ENCODE assay signal across 9 cellular contexts in genomic region chr14:21097616-21098133, GRCh38. TPM values are rescaled to one million over a fixed set of nuclear protein-coding genes. Genes with fewer than 3 reads are reported as not detected.
DNase-seq lines count a peak whose midpoint lies in the region; ATAC-seq and TF ChIP-seq lines count a peak whose summit lies in the region.
"Had no signal": no experiment of that assay in that cellular context is flagged by ENCODE, and none has a peak within 500 bp of the region (broad histone marks: within the 10 kb centered on the region; RNA-seq: fewer than 3 reads in every experiment).

No MANE protein-coding gene starts in this region.

- peak overlapping the region; percentile 89 for H3K27ac ChIP-seq in BLaER1
- peak overlapping the region; percentile 68 for H3K27ac ChIP-seq in naive thymus-derived CD4-positive, alpha-beta T cell (ENCODE audit: low read depth, low read length)
- no peak overlapping the region for H3K27ac ChIP-seq in PC-3 (ENCODE audit: low read length)

- no peaks in the 10 kb centered on the region for H3K9me3 ChIP-seq in BLaER1
- H3K9me3 ChIP-seq in Loucy (ENCODE audit: insufficient read depth, low read depth, low read length): no peaks in the 10 kb centered on the region
- no peaks in the 10 kb centered on the region for H3K9me3 ChIP-seq in naive thymus-derived CD4-positive, alpha-beta T cell (ENCODE audit: control insufficient read depth in 2 of 3, low read length in 3 of 3)
- H3K9me3 ChIP-seq in PC-3 (ENCODE audit: low read length): no peaks in the 10 kb centered on the region

- TF ChIP-seq CTCF in Loucy (conservative IDR thresholded peaks at IDR 0.05; ENCODE audit: low read length) (no peak), PC-3 (conservative IDR thresholded peaks at IDR 0.05; ENCODE audit: low read depth, low read length) (no peak)

- H3K4me2 ChIP-seq in BLaER1: peak overlapping the region; percentile 86
- H3K4me2 ChIP-seq in Loucy (ENCODE audit: low read depth, low read length, poor library complexity, severe bottlenecking): peak overlapping the region; percentile 31
- H3K4me2 ChIP-seq in PC-3 (ENCODE audit: low read length): no peak overlapping the region

- H2AFZ ChIP-seq in Loucy (ENCODE audit: low read length) (no peak overlapping the region), PC-3 (ENCODE audit: low read length) (no peak overlapping the region)

- DNase-seq in ecto neural progenitor cell (ENCODE audit: low spot score) (peak; percentile 72), AG08396 (ENCODE audit: low spot score) (no peak), PC-3 (no peak)
- DNase-seq in naive thymus-derived CD4-positive, alpha-beta T cell: peak in 2 of 9 donors; percentile 14 to 28

- H3K9ac ChIP-seq in BLaER1 (peak overlapping the region; percentile 82), Loucy (ENCODE audit: low read depth, low read length, poor library complexity, severe bottlenecking) (peak overlapping the region; percentile 27), PC-3 (ENCODE audit: low read length) (no peak overlapping the region)

- ATAC-seq in naive thymus-derived CD4-positive, alpha-beta T cell: no peak
- ATAC-seq in PC-3: no peak
- ATAC-seq in activated CD4-positive, CD25-positive, alpha-beta regulatory T cell treated with anti-CD3 and anti-CD28 coated beads, Interleukin-2, amount 50 U/mL, for 24 hours: no peak
- ATAC-seq in HG03025 (IDR thresholded peaks at IDR 0.05; ENCODE audit: low FRiP score, unreplicated experiment): no peak

- POLR2A ChIA-PET in naive thymus-derived CD4-positive, alpha-beta T cell (lab: Charles Lee): interaction anchor here (1.6 to 2.3 kb wide), 3 partner anchors 8 to 83 kb away, joined by 4 to 9 read pairs (median 6); no protein-coding TSS in a partner anchor
- POLR2A ChIA-PET in PC-3 (lab: Charles Lee; ENCODE audit: unreplicated experiment): no interaction called here

- intact Hi-C loops in naive thymus-derived CD4-positive, alpha-beta T cell (cut with micrococcal nuclease): no loop called here
- intact Hi-C loops in PC-3 (cut with micrococcal nuclease): no loop called here

- peaks cover 0 to 33% (median 0%) of the 10 kb centered on the region in 5 donors for H3K27me3 Mint-ChIP-seq in naive thymus-derived CD4-positive, alpha-beta T cell

- H3F3A ChIP-seq in Loucy (ENCODE audit: low read depth) (peaks cover 23% of the 10 kb centered on the region), PC-3 (ENCODE audit: low read length, unreplicated experiment) (no peaks in the 10 kb centered on the region)

- no peaks in the 10 kb centered on the region for H3K36me3 Mint-ChIP-seq in naive thymus-derived CD4-positive, alpha-beta T cell

- H3K9me2 ChIP-seq in Loucy (replicated peaks; ENCODE audit: low read depth, low read length): no peaks in the 10 kb centered on the region
- no peaks in the 10 kb centered on the region for H3K9me2 ChIP-seq in PC-3 (replicated peaks; ENCODE audit: low read length)

- peaks cover 10 to 28% (median 26%) of the 10 kb centered on the region in 7 donors for H3K4me1 Mint-ChIP-seq in naive thymus-derived CD4-positive, alpha-beta T cell

- peaks cover 80% of the 10 kb centered on the region for H3K4me1 ChIP-seq in BLaER1
- peaks cover 26% of the 10 kb centered on the region for H3K4me1 ChIP-seq in Loucy (ENCODE audit: insufficient read depth, low read length, poor library complexity, severe bottlenecking)
- H3K4me1 ChIP-seq in naive thymus-derived CD4-positive, alpha-beta T cell (ENCODE audit: control insufficient read depth in 2 of 2, insufficient read depth in 2 of 2, low read length in 2 of 2): peaks cover 0 to 7% of the 10 kb centered on the region in 2 donors
- H3K4me1 ChIP-seq in PC-3 (ENCODE audit: insufficient read depth, low read length): peaks cover 21% of the 10 kb centered on the region

- H3K4me3 ChIP-seq in BLaER1: peak overlapping the region; percentile 67
- H3K4me3 ChIP-seq in Loucy (ENCODE audit: low read length, poor library complexity, severe bottlenecking): peak overlapping the region; percentile 50
- H3K4me3 ChIP-seq in naive thymus-derived CD4-positive, alpha-beta T cell (ENCODE audit: low read length): no peak overlapping the region
- no peak overlapping the region for H3K4me3 ChIP-seq in PC-3 (ENCODE audit: low read length)

- peaks cover 0 to 6% (median 0%) of the 10 kb centered on the region in 11 donors for H3K9me3 Mint-ChIP-seq in naive thymus-derived CD4-positive, alpha-beta T cell

- H3K27ac Mint-ChIP-seq in naive thymus-derived CD4-positive, alpha-beta T cell: peak overlapping the region; percentile 71 to 93 (median 87)

- CTCF ChIA-PET in naive thymus-derived CD4-positive, alpha-beta T cell (lab: Charles Lee): interaction anchor here (11.3 kb wide), 1 partner anchor 82 kb away, joined by 132 read pairs; no protein-coding TSS in a partner anchor
- CTCF ChIA-PET in PC-3 (lab: Charles Lee): interaction anchor here (0.6 kb wide), 2 partner anchors 29 to 416 kb away, joined by 3 to 4 read pairs; no protein-coding TSS in a partner anchor

- H3K4me3 Mint-ChIP-seq in naive thymus-derived CD4-positive, alpha-beta T cell: peak overlapping the region; percentile 62 to 88 (median 80)

- H4K20me1 ChIP-seq in BLaER1 (peaks cover 41% of the 10 kb centered on the region), Loucy (ENCODE audit: insufficient read depth, low read length, poor library complexity, severe bottlenecking) (no peaks in the 10 kb centered on the region), PC-3 (ENCODE audit: low read length) (no peaks in the 10 kb centered on the region)

- H3K27me3 ChIP-seq in BLaER1 (no peaks in the 10 kb centered on the region), Loucy (ENCODE audit: insufficient read depth, low read length, poor library complexity, severe bottlenecking) (no peaks in the 10 kb centered on the region), PC-3 (ENCODE audit: low read length) (no peaks in the 10 kb centered on the region)
- H3K27me3 ChIP-seq in naive thymus-derived CD4-positive, alpha-beta T cell (ENCODE audit: control insufficient read depth in 2 of 2, insufficient read depth in 2 of 2, low read length in 2 of 2): peaks cover 0 to 4% of the 10 kb centered on the region in 2 donors

- H3K36me3 ChIP-seq in BLaER1 (peaks cover 9% of the 10 kb centered on the region), Loucy (ENCODE audit: insufficient read depth, low read length) (no peaks in the 10 kb centered on the region), PC-3 (ENCODE audit: low read depth, low read length) (no peaks in the 10 kb centered on the region)
- no peaks in the 10 kb centered on the region for H3K36me3 ChIP-seq in naive thymus-derived CD4-positive, alpha-beta T cell (ENCODE audit: control insufficient read depth in 2 of 3, insufficient read depth in 3 of 3, low read length in 3 of 3)

- no TSS peak for BruUV-seq in PC-3 (replicated peaks; lab: Mats Ljungman, UMichigan)

- H3K79me2 ChIP-seq in Loucy (ENCODE audit: insufficient read depth, low read length) (peaks cover under 1% of the 10 kb centered on the region; the same call in 1 of the 2 replicates), PC-3 (ENCODE audit: low read length) (no peaks in the 10 kb centered on the region)

RNA-seq across cellular contexts. Expression of gene ZNF219, which starts 0.8 kb away (rescaled TPM):
- total RNA-seq in naive thymus-derived CD4-positive, alpha-beta T cell: 10 to 100 TPM in 2 of 5 experiments, 1 to 10 TPM in 3; 5.7 to 22.1 (median 9.1) TPM
- polyA plus RNA-seq in naive thymus-derived CD4-positive, alpha-beta T cell: 1 to 10 TPM; 2.3 to 2.8 TPM
- total RNA-seq in PC-3 (2014; rRNA removed): 5.7 and 6.0 TPM in 2 replicates

RNA-seq across cellular contexts. Expression of gene TMEM253, which starts 3.2 kb away (rescaled TPM):
- total RNA-seq in naive thymus-derived CD4-positive, alpha-beta T cell: under 1 TPM in 3 of 5 experiments, not detected in 2; 0.56 to 0.73 (median 0.70) TPM
- not detected for polyA plus RNA-seq in naive thymus-derived CD4-positive, alpha-beta T cell
- not detected in 2 replicates for total RNA-seq in PC-3 (2014; rRNA removed)
- total RNA-seq: dermis microvascular lymphatic vessel endothelial cell had no signal

RNA-seq across cellular contexts. Expression of gene ARHGEF40, which starts 27.6 kb away (rescaled TPM):
- 10 to 100 TPM in 1 of 5 experiments, 1 to 10 TPM in 1, under 1 TPM in 2, not detected in 1; 0.65 to 40.5 (median 5.4) TPM for total RNA-seq in naive thymus-derived CD4-positive, alpha-beta T cell
- polyA plus RNA-seq in naive thymus-derived CD4-positive, alpha-beta T cell: under 1 TPM in 1 of 2 donors, not detected in 1; 0.11 TPM
- total RNA-seq in PC-3 (2014; rRNA removed): 2.7 and 3.9 TPM in 2 replicates

RNA-seq across cellular contexts. Expression of gene RNASE8, which starts 40.1 kb away (rescaled TPM):
- total RNA-seq in naive thymus-derived CD4-positive, alpha-beta T cell: not detected
- not detected for polyA plus RNA-seq in naive thymus-derived CD4-positive, alpha-beta T cell
- total RNA-seq in PC-3 (2014; rRNA removed): not detected in 2 replicates
- total RNA-seq: dermis microvascular lymphatic vessel endothelial cell had no signal

RNA-seq across cellular contexts. Expression of gene RNASE7, which starts 55.5 kb away (rescaled TPM):
- not detected for total RNA-seq in naive thymus-derived CD4-positive, alpha-beta T cell
- polyA plus RNA-seq in naive thymus-derived CD4-positive, alpha-beta T cell: not detected
- total RNA-seq in PC-3 (2014; rRNA removed): not detected in 2 replicates
- total RNA-seq: dermis microvascular lymphatic vessel endothelial cell had no signal

Comparison
In these comparisons a context has a peak if more than half of its experiments do, and no peak if none do; other contexts are left out.
1. H3K4me3 ChIP-seq: peak in BLaER1 (single experiment) and Loucy (single experiment); none in naive thymus-derived CD4-positive, alpha-beta T cell (single experiment) and PC-3 (single experiment).